8 cellular contexts compared by ENCODE assay signal in the genomic region with DNA sequence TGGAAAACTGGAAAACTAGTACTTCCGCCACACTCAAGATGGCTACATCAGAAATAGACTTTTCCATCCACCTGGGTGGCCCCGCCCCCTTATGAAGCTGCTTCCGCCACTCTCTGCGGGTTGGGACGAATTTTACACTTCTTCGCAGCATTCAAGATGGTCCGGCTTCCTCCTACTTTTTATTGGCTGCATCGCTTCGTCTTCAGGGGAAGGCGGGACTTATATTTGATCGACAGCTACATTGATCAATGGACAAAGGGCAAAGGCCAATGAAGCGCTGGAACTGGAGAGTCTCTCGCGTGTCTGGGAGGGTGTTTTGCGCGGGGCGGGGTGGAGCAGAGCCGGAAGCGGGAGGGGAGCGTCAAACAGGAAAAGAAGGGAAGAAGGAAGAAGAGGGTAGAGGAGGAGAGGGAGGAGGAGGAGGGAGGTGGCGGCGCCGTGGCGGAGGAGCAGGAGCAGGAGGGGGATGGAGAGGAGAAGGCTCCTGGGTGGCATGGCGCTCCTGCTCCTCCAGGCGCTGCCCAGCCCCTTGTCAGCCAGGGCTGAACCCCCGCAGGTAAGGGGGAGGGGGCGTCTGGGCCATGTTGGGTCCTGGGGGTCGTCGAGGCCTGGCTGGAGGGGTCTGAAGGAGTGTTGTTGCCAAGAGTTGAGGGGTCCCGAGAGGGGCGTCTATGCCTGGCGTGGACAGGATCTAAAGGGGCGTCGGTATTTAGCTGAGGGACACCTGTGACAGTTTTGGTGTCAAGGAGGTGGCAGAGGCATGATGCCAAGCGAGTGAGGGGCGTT. TPM values are rescaled to one million over a fixed set of nuclear protein-coding genes. Genes with fewer than 3 reads are reported as not detected.
A peak's percentile ranks its signal among the peaks of the same experiment; 100 is the strongest.
DNase-seq lines count a peak whose midpoint lies in the region; ATAC-seq and TF ChIP-seq lines count a peak whose summit lies in the region.

A gene (plus strand): TSS at position 361 of the 786 bp plus-strand sequence. CDS start 106 bp downstream, at position 467.

- H3K36me3 ChIP-seq in CD4-positive, CD25-positive, alpha-beta regulatory T cell (ENCODE audit: control insufficient read depth, insufficient read depth, low read length) = peaks cover 3% of the 10 kb centered on the region
- H3K36me3 ChIP-seq in liver (ENCODE audit: control insufficient read depth in 4 of 4, insufficient read depth in 3 of 4, low read depth in 1 of 4, low read length in 3 of 4) = peaks cover 0 to 3% (median 0%) of the 10 kb centered on the region in 4 donors

- intact Hi-C loops in activated CD4-positive, alpha-beta memory T cell treated with anti-CD3 and anti-CD28 coated beads for 36 hours (cut with micrococcal nuclease) = loop anchor here (1.0 to 10.0 kb wide), 6 partner anchors 29 to 621 kb away; a partner anchor contains a TSS
- intact Hi-C loops in dorsolateral prefrontal cortex (cut with DNase I) = loop anchor here (1.0 to 10.0 kb wide), 4 partner anchors 29 to 501 kb away; a partner anchor contains a TSS

- peak within 1 kb of the TSS; percentile 87 to 99 (median 95) for H3K4me3 Mint-ChIP-seq in CD4-positive, CD25-positive, alpha-beta regulatory T cell
- H3K4me3 Mint-ChIP-seq in activated CD4-positive, alpha-beta memory T cell treated with anti-CD3 and anti-CD28 coated beads for 36 hours = peak within 1 kb of the TSS; percentile 98

- peak within 1 kb of the TSS; percentile 92 to 96 (median 96) for H3K27ac Mint-ChIP-seq in CD4-positive, CD25-positive, alpha-beta regulatory T cell
- peak within 1 kb of the TSS; percentile 67 for H3K27ac Mint-ChIP-seq in activated CD4-positive, alpha-beta memory T cell treated with anti-CD3 and anti-CD28 coated beads for 36 hours

- H3K27me3 ChIP-seq in CD4-positive, CD25-positive, alpha-beta regulatory T cell (ENCODE audit: control insufficient read depth, insufficient read depth, low read length) = no peaks in the 10 kb centered on the region
- H3K27me3 ChIP-seq in dorsolateral prefrontal cortex (no peaks in the 10 kb centered on the region), liver (ENCODE audit: control insufficient read depth in 4 of 4, insufficient read depth in 4 of 4, low read length in 3 of 4) (no peaks in the 10 kb centered on the region)

- peak; percentile 91 to 99 (median 97) for DNase-seq in CD4-positive, CD25-positive, alpha-beta regulatory T cell
- peak; percentile 95 for DNase-seq in NCI-H82 treated with DMSO at 0.1 percent for 48 hours (lab: John Stamatoyannopoulos, UW; ENCODE audit: unreplicated experiment)
- DNase-seq in activated CD4-positive, alpha-beta memory T cell treated with anti-CD3 and anti-CD28 coated beads for 36 hours = peak; percentile 97
- peak; percentile 90 to 98 (median 96) for DNase-seq in dorsolateral prefrontal cortex
- peak; percentile 95 for DNase-seq in stimulated activated CD4-positive, alpha-beta T cell treated with anti-CD3 and anti-CD28 coated beads, Interleukin-4, amount 100 ng/mL, for 24 hours

- peaks cover 6% of the 10 kb centered on the region for H3K36me3 Mint-ChIP-seq in CD4-positive, CD25-positive, alpha-beta regulatory T cell
- H3K36me3 Mint-ChIP-seq in activated CD4-positive, alpha-beta memory T cell treated with anti-CD3 and anti-CD28 coated beads for 36 hours = no peaks in the 10 kb centered on the region

- CTCF ChIA-PET in activated CD4-positive, alpha-beta memory T cell treated with anti-CD3 and anti-CD28 coated beads for 36 hours (lab: Charles Lee) = interaction anchor here (0.6 to 2.7 kb wide), 8 partner anchors 9 to 241 kb away, joined by 3 to 13 read pairs (median 4); a partner anchor contains a TSS

- peak within 1 kb of the TSS; percentile 79 to 88 for H3K9ac ChIP-seq in liver (ENCODE audit: low read depth in 1 of 2, low read length in 2 of 2)

- ATAC-seq in CD4-positive, CD25-positive, alpha-beta regulatory T cell (ENCODE audit: low read depth in 2 of 2) = peak; percentile 98 to 99
- peak; percentile 98 for ATAC-seq in GM19438 (IDR thresholded peaks at IDR 0.05; ENCODE audit: low read depth, unreplicated experiment)
- peak; percentile 82 for ATAC-seq in HG03575 (IDR thresholded peaks at IDR 0.05; ENCODE audit: extremely low read depth, insufficient number of reproducible peaks, low FRiP score, unreplicated experiment)

- TF ChIP-seq RAD21 in liver (IDR thresholded peaks at IDR 0.05) = peak; percentile 46 to 62

- no peaks in the 10 kb centered on the region for H3K27me3 Mint-ChIP-seq in CD4-positive, CD25-positive, alpha-beta regulatory T cell
- no peaks in the 10 kb centered on the region for H3K27me3 Mint-ChIP-seq in activated CD4-positive, alpha-beta memory T cell treated with anti-CD3 and anti-CD28 coated beads for 36 hours

- TF ChIP-seq CTCF in dorsolateral prefrontal cortex (IDR thresholded peaks at IDR 0.05 in 54 of 56, conservative IDR thresholded peaks at IDR 0.05 in 2 of 56; ENCODE audit: low read depth in 1 of 56, partially characterized antibody in 56 of 56) (peak in 15 of 56 donors; percentile 10 to 57 (median 23)), liver (IDR thresholded peaks at IDR 0.05; ENCODE audit: low read depth, low read length, missing input control) (no peak)

- peak within 1 kb of the TSS; percentile 91 for H3K4me3 ChIP-seq in CD4-positive, CD25-positive, alpha-beta regulatory T cell (ENCODE audit: low read depth, low read length)
- H3K4me3 ChIP-seq in dorsolateral prefrontal cortex (peak within 1 kb of the TSS; percentile 68 to 100 (median 96)), liver (ENCODE audit: low read depth in 1 of 3, low read length in 3 of 3) (peak within 1 kb of the TSS; percentile 68 to 99 (median 96))

- H3K4me1 ChIP-seq in CD4-positive, CD25-positive, alpha-beta regulatory T cell (ENCODE audit: control insufficient read depth, insufficient read depth, low read length, poor library complexity, severe bottlenecking) = peaks cover 36% of the 10 kb centered on the region
- peaks cover 0 to 25% (median 18%) of the 10 kb centered on the region in 4 donors for H3K4me1 ChIP-seq in liver (ENCODE audit: control insufficient read depth in 4 of 4, insufficient read depth in 4 of 4, low read length in 3 of 4)

- H3K9me3 ChIP-seq in CD4-positive, CD25-positive, alpha-beta regulatory T cell (ENCODE audit: control insufficient read depth in 2 of 2, low read length in 2 of 2) = no peaks in the 10 kb centered on the region
- no peaks in the 10 kb centered on the region for H3K9me3 ChIP-seq in liver (ENCODE audit: control insufficient read depth in 4 of 4, low read length in 3 of 4)

- WGBS in liver = under 1% methylated on average over 37 of the region's 37 CpGs

- POLR2A ChIA-PET in activated CD4-positive, alpha-beta memory T cell treated with anti-CD3 and anti-CD28 coated beads for 36 hours (lab: Charles Lee) = interaction anchor here (0.7 to 3.1 kb wide), 4 partner anchors 12 to 174 kb away, joined by 3 to 19 read pairs (median 6); a partner anchor contains a TSS

- peaks cover 0 to 48% (median 39%) of the 10 kb centered on the region in 4 donors for H3K4me1 Mint-ChIP-seq in CD4-positive, CD25-positive, alpha-beta regulatory T cell
- H3K4me1 Mint-ChIP-seq in activated CD4-positive, alpha-beta memory T cell treated with anti-CD3 and anti-CD28 coated beads for 36 hours (ENCODE audit: low read depth) = peaks cover 41% of the 10 kb centered on the region

- H3K27ac ChIP-seq in CD4-positive, CD25-positive, alpha-beta regulatory T cell (ENCODE audit: insufficient read depth, low read length, poor library complexity, severe bottlenecking) = peak within 1 kb of the TSS; percentile 79
- H3K27ac ChIP-seq in dorsolateral prefrontal cortex = peak within 1 kb of the TSS in 56 of 59 donors; percentile 50 to 93 (median 82)
- H3K27ac ChIP-seq in liver (ENCODE audit: low read depth in 1 of 2, low read length in 2 of 2) = peak within 1 kb of the TSS; percentile 82 to 84

- peaks cover 0 to 4% (median 0%) of the 10 kb centered on the region in 7 donors for H3K9me3 Mint-ChIP-seq in CD4-positive, CD25-positive, alpha-beta regulatory T cell
- H3K9me3 Mint-ChIP-seq in activated CD4-positive, alpha-beta memory T cell treated with anti-CD3 and anti-CD28 coated beads for 36 hours = no peaks in the 10 kb centered on the region

TF ChIP-seq in liver, 16 proteins besides CTCF, POLR2A, EP300 and RAD21 (continues in another document):
- no peak for TF ChIP-seq FOXA1 (IDR thresholded peaks at IDR 0.05)
- TF ChIP-seq GABPA (IDR thresholded peaks at IDR 0.05 in 1 of 2, conservative IDR thresholded peaks at IDR 0.05 in 1 of 2) = peak; percentile 67 to 91
- TF ChIP-seq, protein P1, sequence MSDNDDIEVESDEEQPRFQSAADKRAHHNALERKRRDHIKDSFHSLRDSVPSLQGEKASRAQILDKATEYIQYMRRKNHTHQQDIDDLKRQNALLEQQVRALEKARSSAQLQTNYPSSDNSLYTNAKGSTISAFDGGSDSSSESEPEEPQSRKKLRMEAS (IDR thresholded peaks at IDR 0.05) = peak; percentile 74
- peak; percentile 82 to 88 for TF ChIP-seq HNF4A (conservative IDR thresholded peaks at IDR 0.05)
- TF ChIP-seq HNF4G (IDR thresholded peaks at IDR 0.05) = peak; percentile 48
- TF ChIP-seq NR2F2 (IDR thresholded peaks at IDR 0.05) = peak; percentile 97
- TF ChIP-seq, protein P2, sequence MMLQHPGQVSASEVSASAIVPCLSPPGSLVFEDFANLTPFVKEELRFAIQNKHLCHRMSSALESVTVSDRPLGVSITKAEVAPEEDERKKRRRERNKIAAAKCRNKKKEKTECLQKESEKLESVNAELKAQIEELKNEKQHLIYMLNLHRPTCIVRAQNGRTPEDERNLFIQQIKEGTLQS (IDR thresholded peaks at IDR 0.05) = peak; percentile 10
- TF ChIP-seq RXRA (IDR thresholded peaks at IDR 0.05) = peak; percentile 42 to 70

RNA-seq across cellular contexts. Expression of the gene that starts here (rescaled TPM):
- total RNA-seq in CD4-positive, CD25-positive, alpha-beta regulatory T cell = 27.7 TPM
- polyA plus RNA-seq in CD4-positive, CD25-positive, alpha-beta regulatory T cell = 10 to 100 TPM; 26.9 to 38.5 (median 28.3) TPM
- total RNA-seq in activated CD4-positive, alpha-beta memory T cell treated with anti-CD3 and anti-CD28 coated beads for 36 hours = 10 to 100 TPM; 14.6 to 15.9 TPM
- total RNA-seq in dorsolateral prefrontal cortex = 10 to 100 TPM; 27.9 to 71.0 (median 38.0) TPM
- 10 to 100 TPM; 25.3 to 43.6 TPM for total RNA-seq in liver
- polyA plus RNA-seq in liver = 10 to 100 TPM; 12.3 to 29.9 TPM

Comparison
In these comparisons a context has a peak if more than half of its experiments do, and no peak if none do; other contexts are left out.
1. Peak in every context shown above with its lines: DNase-seq, ATAC-seq, H3K4me3 ChIP-seq and H3K27ac ChIP-seq.